Comparison of ENCODE assay signal across 8 cellular contexts in the genomic region with DNA sequence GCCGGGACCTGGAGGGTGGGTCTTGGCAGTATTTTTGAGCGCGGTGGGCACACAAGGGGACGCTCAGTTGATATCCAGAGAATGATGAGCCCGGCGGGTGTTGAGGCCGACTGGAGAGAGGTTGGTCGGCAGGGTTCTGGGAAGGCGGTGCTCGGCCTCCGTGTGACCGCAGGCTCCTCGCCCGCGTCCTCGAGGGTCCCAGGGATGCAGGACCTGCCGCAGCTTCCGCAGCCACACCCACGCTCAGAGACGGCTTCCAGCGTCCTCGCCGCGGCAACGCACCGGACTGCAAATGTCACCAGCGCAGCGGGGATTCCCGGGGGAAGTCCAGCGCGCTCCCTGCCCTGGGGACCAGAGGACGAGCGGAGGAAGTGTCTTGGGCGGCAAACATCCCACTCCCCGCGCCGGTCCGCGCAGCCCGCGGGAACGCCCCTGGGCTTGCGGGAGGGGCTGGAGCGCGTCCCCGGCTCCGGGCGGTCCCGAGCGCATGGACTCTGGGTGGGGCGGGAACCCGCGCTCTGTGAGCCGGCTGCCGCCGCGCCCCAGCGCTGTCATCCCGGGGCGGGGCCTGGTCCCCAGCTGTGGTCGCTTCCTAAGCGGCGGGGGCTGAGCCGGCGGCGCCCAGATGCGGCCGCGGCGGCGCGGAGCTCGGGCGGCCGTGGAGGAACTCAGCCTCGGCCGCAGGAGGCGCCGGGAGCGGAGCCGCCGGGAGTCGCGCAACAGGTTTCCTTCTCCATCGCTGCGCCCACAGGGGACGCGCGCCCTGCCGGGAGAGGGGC. TPM values are rescaled to one million over a fixed set of nuclear protein-coding genes. Genes with fewer than 3 reads are reported as not detected.
DNase-seq lines count a peak whose midpoint lies in the region; TF ChIP-seq lines count a peak whose summit lies in the region.

A gene (plus strand): TSS at position 624 of the 779 bp plus-strand sequence. CDS start 36,111 bp downstream, outside the sequence.

- H3K9me3 Mint-ChIP-seq in HFFc6, result no peaks in the 10 kb centered on the region

- no peaks in the 10 kb centered on the region for H3K4me1 ChIP-seq in colonic mucosa
- peaks cover 0 to 11% (median 3%) of the 10 kb centered on the region in 4 donors for H3K4me1 ChIP-seq in liver (ENCODE audit: control insufficient read depth in 4 of 4, insufficient read depth in 4 of 4, low read length in 3 of 4)

- TF ChIP-seq CTCF in GM13976 (IDR thresholded peaks at IDR 0.05; ENCODE audit: borderline replicate concordance, control extremely low read depth, extremely low read depth, insufficient read depth, missing control alignments) (no peak), HFFc6 (IDR thresholded peaks at IDR 0.05) (no peak), colonic mucosa (IDR thresholded peaks at IDR 0.05) (no peak), liver (IDR thresholded peaks at IDR 0.05; ENCODE audit: low read depth, low read length, missing input control) (no peak)

- no peak within 1 kb of the TSS for H3K27ac Mint-ChIP-seq in HFFc6

- H3K9ac ChIP-seq in colonic mucosa (ENCODE audit: low read depth in 2 of 2, low read length in 2 of 2), result peak within 1 kb of the TSS; percentile 51 to 66
- peak within 1 kb of the TSS; percentile 68 to 80 for H3K9ac ChIP-seq in liver (ENCODE audit: low read depth in 1 of 2, low read length in 2 of 2)

- H3K4me3 ChIP-seq in colonic mucosa (peak within 1 kb of the TSS; percentile 59), liver (ENCODE audit: low read depth in 1 of 3, low read length in 3 of 3) (peak within 1 kb of the TSS; percentile 57 to 80 (median 66))

- H3K27me3 Mint-ChIP-seq in HFFc6 (ENCODE audit: insufficient read depth), result peaks cover 16% of the 10 kb centered on the region

- intact Hi-C loops in colonic mucosa (cut with DNase I), result no loop called here

- H3K9me3 ChIP-seq in colonic mucosa, result no peaks in the 10 kb centered on the region
- H3K9me3 ChIP-seq in liver (ENCODE audit: control insufficient read depth in 4 of 4, low read length in 3 of 4), result no peaks in the 10 kb centered on the region

- no peaks in the 10 kb centered on the region for H3K36me3 Mint-ChIP-seq in HFFc6 (ENCODE audit: low read depth)

- H3K4me1 Mint-ChIP-seq in HFFc6 (ENCODE audit: low read depth), result peaks cover 19% of the 10 kb centered on the region

- H3K27me3 ChIP-seq in colonic mucosa (peaks cover 5% of the 10 kb centered on the region), liver (ENCODE audit: control insufficient read depth in 4 of 4, insufficient read depth in 4 of 4, low read length in 3 of 4) (no peaks in the 10 kb centered on the region)

- DNase-seq in GM13976 (ENCODE audit: low spot score), result peak; percentile 88
- peak; percentile 1 for DNase-seq in HFFc6
- peak; percentile 44 for DNase-seq in NCI-H1105 (lab: John Stamatoyannopoulos, UW)
- DNase-seq in activated CD4-positive, CD25-positive, alpha-beta regulatory T cell treated with anti-CD3 and anti-CD28 coated beads, Interleukin-2, amount 50 U/mL, for 72 hours, result peak; percentile 86
- DNase-seq in colonic mucosa, result peak; percentile 67
- DNase-seq in stimulated activated CD4-positive, alpha-beta T cell treated with anti-CD3 and anti-CD28 coated beads, Interleukin-4, amount 100 ng/mL, for 4 hours, result peak; percentile 72 to 77
- no peak for DNase-seq in DMS79 treated with DMSO at 0.1 percent for 48 hours (lab: John Stamatoyannopoulos, UW)

- no peak for TF ChIP-seq RAD21 in liver (IDR thresholded peaks at IDR 0.05)

- H3K27ac ChIP-seq in colonic mucosa (peak within 1 kb of the TSS; percentile 56), liver (ENCODE audit: low read depth in 1 of 2, low read length in 2 of 2) (peak within 1 kb of the TSS; percentile 78 to 83)

- in situ Hi-C loops in GM13976 (cut with MboI; ENCODE audit: low sequenced_read_pairs, unreplicated experiment), result no loop called here

- WGBS in liver, result 1% methylated on average over 90 of the region's 90 CpGs

- peak within 1 kb of the TSS; percentile 85 for H3K4me3 Mint-ChIP-seq in HFFc6

- H3K36me3 ChIP-seq in colonic mucosa (no peaks in the 10 kb centered on the region), liver (ENCODE audit: control insufficient read depth in 4 of 4, insufficient read depth in 3 of 4, low read depth in 1 of 4, low read length in 3 of 4) (no peaks in the 10 kb centered on the region)

TF ChIP-seq in liver, 16 proteins besides CTCF, POLR2A, EP300 and RAD21:
- TF ChIP-seq, protein P1, sequence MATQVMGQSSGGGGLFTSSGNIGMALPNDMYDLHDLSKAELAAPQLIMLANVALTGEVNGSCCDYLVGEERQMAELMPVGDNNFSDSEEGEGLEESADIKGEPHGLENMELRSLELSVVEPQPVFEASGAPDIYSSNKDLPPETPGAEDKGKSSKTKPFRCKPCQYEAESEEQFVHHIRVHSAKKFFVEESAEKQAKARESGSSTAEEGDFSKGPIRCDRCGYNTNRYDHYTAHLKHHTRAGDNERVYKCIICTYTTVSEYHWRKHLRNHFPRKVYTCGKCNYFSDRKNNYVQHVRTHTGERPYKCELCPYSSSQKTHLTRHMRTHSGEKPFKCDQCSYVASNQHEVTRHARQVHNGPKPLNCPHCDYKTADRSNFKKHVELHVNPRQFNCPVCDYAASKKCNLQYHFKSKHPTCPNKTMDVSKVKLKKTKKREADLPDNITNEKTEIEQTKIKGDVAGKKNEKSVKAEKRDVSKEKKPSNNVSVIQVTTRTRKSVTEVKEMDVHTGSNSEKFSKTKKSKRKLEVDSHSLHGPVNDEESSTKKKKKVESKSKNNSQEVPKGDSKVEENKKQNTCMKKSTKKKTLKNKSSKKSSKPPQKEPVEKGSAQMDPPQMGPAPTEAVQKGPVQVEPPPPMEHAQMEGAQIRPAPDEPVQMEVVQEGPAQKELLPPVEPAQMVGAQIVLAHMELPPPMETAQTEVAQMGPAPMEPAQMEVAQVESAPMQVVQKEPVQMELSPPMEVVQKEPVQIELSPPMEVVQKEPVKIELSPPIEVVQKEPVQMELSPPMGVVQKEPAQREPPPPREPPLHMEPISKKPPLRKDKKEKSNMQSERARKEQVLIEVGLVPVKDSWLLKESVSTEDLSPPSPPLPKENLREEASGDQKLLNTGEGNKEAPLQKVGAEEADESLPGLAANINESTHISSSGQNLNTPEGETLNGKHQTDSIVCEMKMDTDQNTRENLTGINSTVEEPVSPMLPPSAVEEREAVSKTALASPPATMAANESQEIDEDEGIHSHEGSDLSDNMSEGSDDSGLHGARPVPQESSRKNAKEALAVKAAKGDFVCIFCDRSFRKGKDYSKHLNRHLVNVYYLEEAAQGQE (IDR thresholded peaks at IDR 0.05), result peak; percentile 2
- no peak for TF ChIP-seq JUND (IDR thresholded peaks at IDR 0.05)

RNA-seq across cellular contexts. Expression of the gene that starts here (rescaled TPM):
- total RNA-seq in HFFc6 (2021; fragmentation: NEBNext Ultra II Directional; extraction: Animal tissue kit (Norgen Biotek cat#: 25700)), result under 1 TPM; 0.30 to 0.53 (median 0.37) TPM
- total RNA-seq in colonic mucosa (1 to 10 TPM in 1 of 2 donors, under 1 TPM in 1; 0.59 to 3.8 TPM), liver (1 to 10 TPM; 4.5 to 4.9 TPM)
- polyA plus RNA-seq in liver, result 1 to 10 TPM; 1.3 to 2.2 TPM

Comparison
In these comparisons a context has a peak if more than half of its experiments do, and no peak if none do; other contexts are left out.
1. Peak in DNase-seq in HFFc6; RNA of the gene not detected or under 1 TPM.